Comparison of ENCODE assay signal across 8 cellular contexts in the genomic region with DNA sequence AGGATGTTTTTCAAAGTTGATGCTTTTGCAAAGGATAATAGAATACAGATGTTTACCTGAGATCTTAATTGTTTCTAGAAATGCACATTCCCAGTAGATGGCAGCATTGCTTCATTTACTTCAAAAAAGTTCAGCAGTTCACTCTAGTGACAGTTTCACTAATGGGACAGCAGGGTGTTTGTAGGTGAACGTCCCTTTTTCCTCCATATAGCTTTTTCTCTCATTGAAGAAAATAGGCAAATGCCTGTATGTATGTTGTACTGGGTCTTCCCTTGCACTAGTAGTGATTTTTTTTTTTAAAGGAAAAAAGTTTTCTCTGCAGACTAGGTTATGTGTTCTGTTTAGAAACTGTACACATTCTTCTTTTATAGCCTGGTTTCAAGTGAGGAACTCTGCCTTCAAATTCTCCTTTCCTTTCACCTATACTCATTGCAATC.
DNase-seq lines count a peak whose midpoint lies in the region; ATAC-seq, FAIRE-seq and TF ChIP-seq lines count a peak whose summit lies in the region.

No MANE protein-coding gene starts in this region.

- TF ChIP-seq POLR2A in GM12878 (IDR thresholded peaks at IDR 0.05; ENCODE audit: low read depth, low read length) (no peak), suprapubic skin (IDR thresholded peaks at IDR 0.05) (no peak)

- in situ Hi-C loops in GM12878 (cut with MboI) = loop anchor here (5.0 kb wide), 1 partner anchor 518 kb away; no protein-coding TSS in a partner anchor

- no peak overlapping the region for H3K27ac ChIP-seq in GM12878 (ENCODE audit: control insufficient read depth, insufficient read depth)
- no peak overlapping the region for H3K27ac ChIP-seq in suprapubic skin

- CTCF ChIA-PET in Caco-2 (lab: Charles Lee) = interaction anchor here (1.0 to 1.5 kb wide), 4 partner anchors 345 to 1633 kb away, joined by 4 to 13 read pairs (median 7); no protein-coding TSS in a partner anchor
- CTCF ChIA-PET in GM12878 (lab: Yijun Ruan, JAX) = interaction anchor here (0.7 to 22.1 kb wide), 23 partner anchors 10 to 571 kb away, joined by 3 to 812 read pairs (median 4); no protein-coding TSS in a partner anchor

- H3K27me3 Mint-ChIP-seq in Caco-2 (ENCODE audit: insufficient read depth, unreplicated experiment) = peaks cover 2% of the 10 kb centered on the region

- 0% methylated on average over 1 of the region's 1 CpG for WGBS in GM12878 (ENCODE audit: insufficient coverage, insufficient replicate concordance, low lambda C conversion rate, missing lambda C conversion rate)
- WGBS in suprapubic skin = 5% methylated on average over 1 of the region's 1 CpG

- H3K4me2 ChIP-seq in GM12878 (ENCODE audit: control insufficient read depth, insufficient read depth) = no peak overlapping the region

- RAD21 ChIA-PET in GM12878 (lab: Charles Lee; ENCODE audit: unreplicated experiment) = interaction anchor here (1.0 to 3.6 kb wide), 9 partner anchors 11 to 519 kb away, joined by 3 to 16 read pairs (median 5); no protein-coding TSS in a partner anchor

- H4K20me1 ChIP-seq in GM12878 (ENCODE audit: control insufficient read depth, insufficient read depth) = no peaks in the 10 kb centered on the region

- peak; percentile 44 to 73 for TF ChIP-seq CTCF in Caco-2 (IDR thresholded peaks at IDR 0.05; ENCODE audit: insufficient read depth in 1 of 2, low read depth in 1 of 2, low read length in 1 of 2, severe bottlenecking in 1 of 2, unreplicated experiment in 1 of 2)
- TF ChIP-seq CTCF in GM12878 (IDR thresholded peaks at IDR 0.05 in 2 of 3, conservative IDR thresholded peaks at IDR 0.05 in 1 of 3; ENCODE audit: control insufficient read depth in 2 of 3, extremely low read depth in 1 of 3, insufficient read depth in 1 of 3, low read depth in 3 of 3, low read length in 3 of 3) = peak; percentile 48 to 79 (median 67); a peak in 5 of 6 replicates
- TF ChIP-seq CTCF in suprapubic skin (IDR thresholded peaks at IDR 0.05) = peak; percentile 52 to 63

- peak; percentile 85 for TF ChIP-seq RAD21 in GM12878 (IDR thresholded peaks at IDR 0.05; ENCODE audit: insufficient read depth, low read depth, low read length)

- H3K9ac ChIP-seq in GM12878 (ENCODE audit: control insufficient read depth, insufficient read depth, low read length) = no peak overlapping the region

- ATAC-seq in GM18511 (IDR thresholded peaks at IDR 0.05; ENCODE audit: unreplicated experiment) (peak; percentile 51), HG03045 (IDR thresholded peaks at IDR 0.05; ENCODE audit: unreplicated experiment) (peak; percentile 42), GM12878 (peak; percentile 65), GM19455 (IDR thresholded peaks at IDR 0.05; ENCODE audit: unreplicated experiment) (no peak)

- H3K4me3 ChIP-seq in Caco-2 (ENCODE audit: low read depth, low read length) = no peak overlapping the region
- no peak overlapping the region for H3K4me3 ChIP-seq in GM12878
- no peak overlapping the region for H3K4me3 ChIP-seq in suprapubic skin

- no peaks in the 10 kb centered on the region for H3K4me1 Mint-ChIP-seq in Caco-2 (ENCODE audit: low read depth, unreplicated experiment)

- no peaks in the 10 kb centered on the region for H3K9me3 Mint-ChIP-seq in Caco-2 (ENCODE audit: unreplicated experiment)

- H3K9me3 ChIP-seq in Caco-2 = no peaks in the 10 kb centered on the region
- H3K9me3 ChIP-seq in GM12878 (replicated peaks; ENCODE audit: control insufficient read depth, insufficient read depth, low read length) = no peaks in the 10 kb centered on the region
- H3K9me3 ChIP-seq in suprapubic skin = no peaks in the 10 kb centered on the region

- DNase-seq in Caco-2 (peak in 1 of 2 experiments; percentile 69), NCI-H345 (lab: John Stamatoyannopoulos, UW) (peak; percentile 49), GM12878 (ENCODE audit: low read depth, low spot score) (peak; percentile 38), suprapubic skin (ENCODE audit: low spot score in 2 of 2) (no peak)

- TF ChIP-seq EP300 in GM12878 (IDR thresholded peaks at IDR 0.05; ENCODE audit: borderline replicate concordance in 1 of 2, control insufficient read depth in 1 of 2, low read depth in 2 of 2, low read length in 2 of 2) (no peak), suprapubic skin (IDR thresholded peaks at IDR 0.05) (no peak)

- intact Hi-C loops in Caco-2 (cut with micrococcal nuclease; ENCODE audit: unreplicated experiment) (loop anchor here (1.0 to 10.0 kb wide), 7 partner anchors 316 to 1632 kb away; no protein-coding TSS in a partner anchor), GM12878 (cut with micrococcal nuclease; ENCODE audit: unreplicated experiment) (loop anchor here (1.0 to 5.0 kb wide), 3 partner anchors 517 to 1633 kb away; no protein-coding TSS in a partner anchor)

- H3K4me3 Mint-ChIP-seq in Caco-2 (ENCODE audit: unreplicated experiment) = no peak overlapping the region

- POLR2A ChIA-PET in Caco-2 (lab: Charles Lee) (no interaction called here), GM12878 (lab: Charles Lee) (no interaction called here)

- no peaks in the 10 kb centered on the region for H3K79me2 ChIP-seq in GM12878 (ENCODE audit: control insufficient read depth, insufficient read depth, low read length)

- BruUV-seq in Caco-2 (replicated peaks; lab: Mats Ljungman, UMichigan) (no TSS peak), GM12878 (replicated peaks; lab: Mats Ljungman, UMichigan) (no TSS peak)

- H3K4me1 ChIP-seq in Caco-2 = peaks cover 6% of the 10 kb centered on the region
- H3K4me1 ChIP-seq in GM12878 (ENCODE audit: control insufficient read depth, insufficient read depth, low read length) = peaks cover 17% of the 10 kb centered on the region
- no peaks in the 10 kb centered on the region for H3K4me1 ChIP-seq in suprapubic skin

- no peak overlapping the region for H3K27ac Mint-ChIP-seq in Caco-2 (ENCODE audit: unreplicated experiment)

- H3K36me3 Mint-ChIP-seq in Caco-2 (ENCODE audit: insufficient read depth, unreplicated experiment) = no peaks in the 10 kb centered on the region

- peak; percentile 94 for FAIRE-seq in GM12878 (lab: Jason Lieb, UNC)
- FAIRE-seq in islet of Langerhans (lab: Jason Lieb, UNC) = peak; percentile 99

- no peaks in the 10 kb centered on the region for H3K27me3 ChIP-seq in Caco-2 (replicated peaks; ENCODE audit: control insufficient read depth, insufficient read depth, low read length)
- no peaks in the 10 kb centered on the region for H3K27me3 ChIP-seq in GM12878 (replicated peaks in 1 of 2; ENCODE audit: control insufficient read depth in 2 of 2, insufficient read depth in 2 of 2, low read length in 1 of 2)
- peaks cover 5% of the 10 kb centered on the region for H3K27me3 ChIP-seq in suprapubic skin

- H2AFZ ChIP-seq in GM12878 (ENCODE audit: control insufficient read depth, low read depth, low read length) = no peak overlapping the region

- SMC1A ChIA-PET in GM12878 (lab: Charles Lee; ENCODE audit: uncharacterized antibody, unreplicated experiment) = interaction anchor here (0.6 to 6.8 kb wide), 14 partner anchors 11 to 1636 kb away, joined by 3 to 79 read pairs (median 4); no protein-coding TSS in a partner anchor

- H3K36me3 ChIP-seq in Caco-2 (ENCODE audit: control insufficient read depth, insufficient read depth, low read length) = no peaks in the 10 kb centered on the region
- no peaks in the 10 kb centered on the region for H3K36me3 ChIP-seq in GM12878 (ENCODE audit: control insufficient read depth in 2 of 2, insufficient read depth in 2 of 2, low read length in 1 of 2)
- H3K36me3 ChIP-seq in suprapubic skin = no peaks in the 10 kb centered on the region

TF ChIP-seq in GM12878, 131 proteins besides CTCF, POLR2A, EP300 and RAD21:
- TF ChIP-seq SMC3 (IDR thresholded peaks at IDR 0.05; ENCODE audit: borderline replicate concordance, low read length) (peak; percentile 70; the same call in 1 of the 2 replicates), NRF1 (conservative IDR thresholded peaks at IDR 0.05; ENCODE audit: low read depth, low read length) (no peak), NFXL1 (IDR thresholded peaks at IDR 0.05; ENCODE audit: borderline replicate concordance) (no peak)
- TF ChIP-seq, protein P1, sequence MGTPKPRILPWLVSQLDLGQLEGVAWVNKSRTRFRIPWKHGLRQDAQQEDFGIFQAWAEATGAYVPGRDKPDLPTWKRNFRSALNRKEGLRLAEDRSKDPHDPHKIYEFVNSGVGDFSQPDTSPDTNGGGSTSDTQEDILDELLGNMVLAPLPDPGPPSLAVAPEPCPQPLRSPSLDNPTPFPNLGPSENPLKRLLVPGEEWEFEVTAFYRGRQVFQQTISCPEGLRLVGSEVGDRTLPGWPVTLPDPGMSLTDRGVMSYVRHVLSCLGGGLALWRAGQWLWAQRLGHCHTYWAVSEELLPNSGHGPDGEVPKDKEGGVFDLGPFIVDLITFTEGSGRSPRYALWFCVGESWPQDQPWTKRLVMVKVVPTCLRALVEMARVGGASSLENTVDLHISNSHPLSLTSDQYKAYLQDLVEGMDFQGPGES (IDR thresholded peaks at IDR 0.05) = no peak
- TF ChIP-seq, protein P2, sequence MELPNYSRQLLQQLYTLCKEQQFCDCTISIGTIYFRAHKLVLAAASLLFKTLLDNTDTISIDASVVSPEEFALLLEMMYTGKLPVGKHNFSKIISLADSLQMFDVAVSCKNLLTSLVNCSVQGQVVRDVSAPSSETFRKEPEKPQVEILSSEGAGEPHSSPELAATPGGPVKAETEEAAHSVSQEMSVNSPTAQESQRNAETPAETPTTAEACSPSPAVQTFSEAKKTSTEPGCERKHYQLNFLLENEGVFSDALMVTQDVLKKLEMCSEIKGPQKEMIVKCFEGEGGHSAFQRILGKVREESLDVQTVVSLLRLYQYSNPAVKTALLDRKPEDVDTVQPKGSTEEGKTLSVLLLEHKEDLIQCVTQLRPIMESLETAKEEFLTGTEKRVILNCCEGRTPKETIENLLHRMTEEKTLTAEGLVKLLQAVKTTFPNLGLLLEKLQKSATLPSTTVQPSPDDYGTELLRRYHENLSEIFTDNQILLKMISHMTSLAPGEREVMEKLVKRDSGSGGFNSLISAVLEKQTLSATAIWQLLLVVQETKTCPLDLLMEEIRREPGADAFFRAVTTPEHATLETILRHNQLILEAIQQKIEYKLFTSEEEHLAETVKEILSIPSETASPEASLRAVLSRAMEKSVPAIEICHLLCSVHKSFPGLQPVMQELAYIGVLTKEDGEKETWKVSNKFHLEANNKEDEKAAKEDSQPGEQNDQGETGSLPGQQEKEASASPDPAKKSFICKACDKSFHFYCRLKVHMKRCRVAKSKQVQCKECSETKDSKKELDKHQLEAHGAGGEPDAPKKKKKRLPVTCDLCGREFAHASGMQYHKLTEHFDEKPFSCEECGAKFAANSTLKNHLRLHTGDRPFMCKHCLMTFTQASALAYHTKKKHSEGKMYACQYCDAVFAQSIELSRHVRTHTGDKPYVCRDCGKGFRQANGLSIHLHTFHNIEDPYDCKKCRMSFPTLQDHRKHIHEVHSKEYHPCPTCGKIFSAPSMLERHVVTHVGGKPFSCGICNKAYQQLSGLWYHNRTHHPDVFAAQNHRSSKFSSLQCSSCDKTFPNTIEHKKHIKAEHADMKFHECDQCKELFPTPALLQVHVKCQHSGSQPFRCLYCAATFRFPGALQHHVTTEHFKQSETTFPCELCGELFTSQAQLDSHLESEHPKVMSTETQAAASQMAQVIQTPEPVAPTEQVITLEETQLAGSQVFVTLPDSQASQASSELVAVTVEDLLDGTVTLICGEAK (IDR thresholded peaks at IDR 0.05; ENCODE audit: borderline replicate concordance) = no peak

Comparison
In these comparisons a context has a peak if more than half of its experiments do, and no peak if none do; other contexts are left out.
1. DNase-seq: peak in NCI-H345 (single experiment) and GM12878 (single experiment); none in suprapubic skin (0 of 2).
2. Peak in every context shown above with its lines, with median percentiles within 50 percentile points of each other: CTCF ChIP-seq.